18 cellular contexts compared by ENCODE assay signal in genomic region chr13:22073718-22074117, GRCh38.
DNase-seq lines count a peak whose midpoint lies in the region; ATAC-seq and TF ChIP-seq lines count a peak whose summit lies in the region.
"Had no signal": no experiment of that assay in that cellular context is flagged by ENCODE, and none has a peak within 500 bp of the region (broad histone marks: within the 10 kb centered on the region; RNA-seq: fewer than 3 reads in every experiment).

No MANE protein-coding gene starts in this region.

- no peaks in the 10 kb centered on the region for H3K27me3 Mint-ChIP-seq in activated B cell treated with CpG ODN at 0.5 μM for 24 hours
- no peaks in the 10 kb centered on the region for H3K27me3 Mint-ChIP-seq in HFFc6 (ENCODE audit: insufficient read depth)
- H3K27me3 Mint-ChIP-seq in endothelial cell (ENCODE audit: unreplicated experiment): peaks cover 2% of the 10 kb centered on the region

- POLR2A ChIA-PET in activated B cell treated with CpG ODN at 0.5 μM for 24 hours (lab: Charles Lee): no interaction called here

- peak overlapping the region; percentile 32 for H3K4me3 Mint-ChIP-seq in activated B cell treated with CpG ODN at 0.5 μM for 24 hours
- H3K4me3 Mint-ChIP-seq in HFFc6: no peak overlapping the region
- no peak overlapping the region for H3K4me3 Mint-ChIP-seq in endothelial cell (ENCODE audit: unreplicated experiment)
- H3K4me3 Mint-ChIP-seq: naive thymus-derived CD4-positive, alpha-beta T cell had no signal

- CTCF ChIA-PET in activated B cell treated with CpG ODN at 0.5 μM for 24 hours (lab: Charles Lee): no interaction called here

- H3K9me3 Mint-ChIP-seq in activated B cell treated with CpG ODN at 0.5 μM for 24 hours: no peaks in the 10 kb centered on the region
- H3K9me3 Mint-ChIP-seq in HFFc6: peaks cover 58% of the 10 kb centered on the region
- H3K9me3 Mint-ChIP-seq in endothelial cell (ENCODE audit: unreplicated experiment): no peaks in the 10 kb centered on the region

- H3K36me3 Mint-ChIP-seq in activated B cell treated with CpG ODN at 0.5 μM for 24 hours (ENCODE audit: low read depth) (no peaks in the 10 kb centered on the region), HFFc6 (ENCODE audit: low read depth) (no peaks in the 10 kb centered on the region), endothelial cell (ENCODE audit: low read depth, unreplicated experiment) (no peaks in the 10 kb centered on the region)

- DNase-seq in GM12864 (ENCODE audit: low read depth) (peak; percentile 35), activated B cell treated with CpG ODN at 0.5 μM for 24 hours (no peak), HFFc6 (no peak), nucleus accumbens (lab: John Stamatoyannopoulos, UW) (no peak), endothelial cell (ENCODE audit: low spot score) (no peak)
- DNase-seq in activated naive CD4-positive, alpha-beta T cell treated with Interleukin-2 at 50 U/mL for 16 hours: no peak
- DNase-seq: anterior cingulate cortex; EL; left cardiac atrium; naive thymus-derived CD4-positive, alpha-beta T cell; NCI-H1092 treated with DMSO at 0.1 percent for 48 hours; NCI-H526 treated with DMSO at 0.1 percent for 48 hours; stimulated activated CD4-positive, alpha-beta T cell treated with anti-CD3 and anti-CD28 coated beads, Interleukin-2, amount 100 ng/mL, for 48 hours; stomach had no signal

- H3K4me3 ChIP-seq in GM12864 (ENCODE audit: low read depth, low read length): no peak overlapping the region
- H3K4me3 ChIP-seq: BLaER1, gastroesophageal sphincter, stomach had no signal

- ATAC-seq in GM18870 (IDR thresholded peaks at IDR 0.05; ENCODE audit: unreplicated experiment) (peak; percentile 62), HG02623 (IDR thresholded peaks at IDR 0.05; ENCODE audit: unreplicated experiment) (peak; percentile 66), activated B cell treated with CpG ODN at 0.5 μM for 24 hours (ENCODE audit: low read depth) (peak; percentile 61)
- ATAC-seq: gastroesophageal sphincter; left cardiac atrium; naive thymus-derived CD4-positive, alpha-beta T cell had no signal

- no peak for TF ChIP-seq CTCF in GM12864 (IDR thresholded peaks at IDR 0.05; ENCODE audit: low read depth, low read length, missing control alignments)
- TF ChIP-seq CTCF in activated B cell treated with CpG ODN at 0.5 μM for 24 hours (IDR thresholded peaks at IDR 0.05): no peak
- TF ChIP-seq CTCF in HFFc6 (IDR thresholded peaks at IDR 0.05): no peak
- TF ChIP-seq CTCF in endothelial cell (IDR thresholded peaks at IDR 0.05; ENCODE audit: unreplicated experiment): no peak

- intact Hi-C loops in activated B cell treated with CpG ODN at 0.5 μM for 24 hours (cut with micrococcal nuclease): loop anchor here (2.0 kb wide), 1 partner anchor 41 kb away; no protein-coding TSS in a partner anchor

- H3K4me1 Mint-ChIP-seq in activated B cell treated with CpG ODN at 0.5 μM for 24 hours (peaks cover 22% of the 10 kb centered on the region), HFFc6 (ENCODE audit: low read depth) (no peaks in the 10 kb centered on the region), endothelial cell (ENCODE audit: unreplicated experiment) (peaks cover 5% of the 10 kb centered on the region)

- H3K27ac Mint-ChIP-seq in activated B cell treated with CpG ODN at 0.5 μM for 24 hours (no peak overlapping the region), HFFc6 (no peak overlapping the region), endothelial cell (ENCODE audit: unreplicated experiment) (no peak overlapping the region)
- H3K27ac Mint-ChIP-seq: naive thymus-derived CD4-positive, alpha-beta T cell had no signal
